32 cellular contexts compared by ENCODE assay signal in the genomic region with DNA sequence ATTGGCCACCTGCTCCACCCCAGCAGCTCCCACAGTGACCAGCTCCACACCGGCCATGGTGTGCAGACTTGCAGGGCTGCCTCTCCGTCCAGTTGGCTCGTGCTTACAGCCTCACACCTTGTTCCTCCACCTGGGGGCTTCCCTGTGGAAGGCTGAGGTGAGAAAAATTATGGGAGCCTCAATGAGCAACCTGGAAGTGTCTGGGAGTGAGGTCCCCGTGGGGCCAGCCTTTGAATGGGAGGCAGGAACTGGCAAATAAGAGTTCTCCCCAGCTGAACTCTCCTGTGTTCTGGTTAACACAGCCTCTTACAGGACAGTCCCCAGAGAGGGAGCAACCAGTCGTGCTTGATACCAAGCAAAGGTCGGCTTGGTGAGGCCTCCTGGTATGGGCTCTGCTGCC. TPM values are rescaled to one million over a fixed set of nuclear protein-coding genes. Genes with fewer than 3 reads are reported as not detected.
"Had no signal": no experiment of that assay in that cellular context is flagged by ENCODE, and none has a peak within 500 bp of the region (broad histone marks: within the 10 kb centered on the region; RNA-seq: fewer than 3 reads in every experiment).

No MANE protein-coding gene starts in this region.

- H3K27ac ChIP-seq: ascending aorta, brain microvascular endothelial cell, breast epithelium, VCaP had no signal

- H3K27me3 ChIP-seq: ascending aorta, brain microvascular endothelial cell, breast epithelium had no signal

- FAIRE-seq: TTC549 had no signal

- DNase-seq: activated B cell treated with CpG ODN at 0.5 μM for 24 hours; activated CD4-positive, alpha-beta memory T cell treated with anti-CD3 and anti-CD28 coated beads, Interleukin-2, amount 10 ng/mL, durations not matched to agents 7 days and 5 days; activated CD4-positive, alpha-beta T cell treated with anti-CD3 and anti-CD28 coated beads for 48 hours; activated CD4-positive, alpha-beta T cell treated with anti-CD3 and anti-CD28 coated beads, Interleukin-2, amount 10 ng/mL, durations not matched to agents 7 days and 5 days; activated CD4-positive, alpha-beta T cell treated with anti-CD3 and anti-CD28 coated beads, Interleukin-2, amount 50 U/mL, for 48 hours; activated CD4-positive, CD25-positive, alpha-beta regulatory T cell treated with anti-CD3 and anti-CD28 coated beads, Interleukin-2, amount 50 U/mL, for 72 hours; activated CD8-positive, alpha-beta memory T cell treated with anti-CD3 and anti-CD28 coated beads for 24 hours; activated CD8-positive, alpha-beta memory T cell treated with anti-CD3 and anti-CD28 coated beads, Interleukin-2, amount 10 ng/mL, durations not matched to agents 7 days and 5 days; activated CD8-positive, alpha-beta memory T cell treated with anti-CD3 and anti-CD28 coated beads, Interleukin-2, amount 50 U/mL, for 48 hours; activated CD8-positive, alpha-beta T cell treated with anti-CD3 and anti-CD28 coated beads, Interleukin-2, amount 10 ng/mL, durations not matched to agents 7 days and 5 days; activated effector memory CD4-positive, alpha-beta T cell treated with Interleukin-2 at 50 U/mL for 16 hours; activated gamma-delta T cell; activated naive CD4-positive, alpha-beta T cell treated with anti-CD3 and anti-CD28 coated beads, Interleukin-2, amount 10 ng/mL, durations not matched to agents 7 days and 5 days; activated naive CD4-positive, alpha-beta T cell treated with Interleukin-2 at 50 U/mL for 16 hours; activated naive CD8-positive, alpha-beta T cell treated with anti-CD3 and anti-CD28 coated beads, Interleukin-2, amount 10 ng/mL, durations not matched to agents 7 days and 5 days; activated naive CD8-positive, alpha-beta T cell treated with anti-CD3 and anti-CD28 coated beads, Interleukin-2, amount 50 U/mL, for 24 hours; activated T-cell treated with anti-CD3 and anti-CD28 coated beads, Interleukin-2, amount 50 U/mL, for 24 hours; activated T-cell treated with anti-CD3 and anti-CD28 coated beads, Interleukin-2, amount 50 U/mL, for 48 hours; amygdala; anterior cingulate cortex; brain microvascular endothelial cell; cerebellar nuclear complex; SW 1271; T-helper 1 cell; T-helper 2 cell; T-helper 9 cell had no signal

- H3K9me3 ChIP-seq: ascending aorta, breast epithelium had no signal

- H3K36me3 ChIP-seq: ascending aorta, brain microvascular endothelial cell, breast epithelium had no signal

- H3K4me3 ChIP-seq: ascending aorta, breast epithelium had no signal

- ATAC-seq: activated CD8-positive, alpha-beta memory T cell treated with anti-CD3 and anti-CD28 coated beads, Interleukin-2, amount 10 ng/mL, durations not matched to agents 7 days and 5 days; activated CD8-positive, alpha-beta T cell treated with anti-CD3 and anti-CD28 coated beads, Interleukin-2, amount 10 ng/mL, durations not matched to agents 7 days and 5 days; activated naive CD8-positive, alpha-beta T cell treated with anti-CD3 and anti-CD28 coated beads, Interleukin-2, amount 50 U/mL, for 24 hours had no signal

RNA-seq across cellular contexts. Expression of a gene that starts 30.3 kb away (rescaled TPM):
- total RNA-seq: activated B cell treated with CpG ODN at 0.5 μM for 24 hours; activated CD4-positive, alpha-beta memory T cell treated with anti-CD3 and anti-CD28 coated beads, Interleukin-2, amount 10 ng/mL, durations not matched to agents 7 days and 5 days; activated CD4-positive, alpha-beta T cell treated with anti-CD3 and anti-CD28 coated beads, Interleukin-2, amount 10 ng/mL, durations not matched to agents 7 days and 5 days; activated CD8-positive, alpha-beta memory T cell treated with anti-CD3 and anti-CD28 coated beads, Interleukin-2, amount 10 ng/mL, durations not matched to agents 7 days and 5 days; activated CD8-positive, alpha-beta T cell treated with anti-CD3 and anti-CD28 coated beads, Interleukin-2, amount 10 ng/mL, durations not matched to agents 7 days and 5 days; activated T-helper 2 cell treated with anti-CD3 and anti-CD28 coated beads, Interferon-gamma antibody, Interleukin-2, Interleukin-4, amounts not matched to agents 10 μg/mL and 5 μg/mL and 100 μg/mL, durations not matched to agents 14 hours and 24 hours and 36 hours; ascending aorta; cardiac septum had no signal
